In the genomic region with DNA sequence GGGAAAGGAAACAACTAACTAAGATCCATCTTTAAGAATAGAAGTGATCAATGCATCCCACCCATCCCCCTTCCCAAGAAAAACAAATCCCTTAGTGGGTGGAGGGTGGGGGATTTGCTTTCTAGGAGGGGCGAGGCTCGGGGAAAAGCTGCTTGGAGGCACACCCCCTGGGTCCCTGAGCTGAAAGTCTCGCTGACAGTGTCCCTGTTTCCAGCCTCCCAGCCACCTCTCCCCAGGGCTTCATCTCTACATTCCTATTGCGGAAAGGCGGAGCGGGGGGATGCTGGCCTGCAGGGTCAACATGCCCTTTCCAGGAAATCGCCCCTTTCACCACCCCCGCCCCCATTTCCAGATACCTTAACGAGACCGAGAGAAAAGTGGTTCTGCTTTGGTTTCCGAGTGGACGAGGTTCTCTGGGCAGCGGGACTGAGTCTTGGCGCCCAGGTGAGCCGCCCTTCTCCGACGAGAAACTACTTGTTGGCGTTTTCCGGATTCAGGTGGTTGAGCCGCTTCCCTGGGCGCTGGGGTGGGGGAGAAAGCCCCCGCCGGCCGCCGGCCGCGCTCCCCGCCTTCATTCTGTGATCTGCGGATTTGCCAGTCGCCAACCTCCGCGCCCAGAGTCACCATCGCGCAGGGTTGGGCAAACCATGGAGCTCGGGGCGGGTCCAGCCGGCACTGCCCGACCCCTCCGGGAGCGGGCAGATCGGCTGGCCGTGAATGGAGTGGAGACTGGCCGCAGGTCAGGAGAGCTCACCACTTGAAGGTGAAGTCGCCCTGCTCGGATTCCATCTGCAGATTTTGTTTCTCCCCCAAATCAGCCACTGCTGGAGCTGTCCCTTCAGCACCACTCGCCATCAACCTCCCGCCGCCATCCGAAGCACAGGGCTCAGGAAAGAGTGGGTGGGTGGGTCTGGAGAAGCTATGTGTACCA, we compare ENCODE assay signal across 9 cellular contexts. TPM values are rescaled to one million over a fixed set of nuclear protein-coding genes. Genes with fewer than 3 reads are reported as not detected.
DNase-seq lines count a peak whose midpoint lies in the region; ATAC-seq and TF ChIP-seq lines count a peak whose summit lies in the region.
"Had no signal": no experiment of that assay in that cellular context is flagged by ENCODE, and none has a peak within 500 bp of the region (broad histone marks: within the 10 kb centered on the region; RNA-seq: fewer than 3 reads in every experiment).

No MANE protein-coding gene starts in this region.

- H3K4me3 Mint-ChIP-seq in activated T-cell treated with anti-CD3 and anti-CD28 coated beads, Interleukin-2, amount 50 U/mL, for 72 hours: no peak overlapping the region
- no peak overlapping the region for H3K4me3 Mint-ChIP-seq in immature natural killer cell

- ATAC-seq in Right ventricle myocardium inferior: no peak
- peak in 1 of 2 donors; percentile 29 for ATAC-seq in activated T-cell treated with anti-CD3 and anti-CD28 coated beads, Interleukin-2, amount 50 U/mL, for 72 hours (replicated peaks in 1 of 2)
- ATAC-seq in aorta (ENCODE audit: low FRiP score): peak; percentile 38
- no peak for ATAC-seq in HG03135 (IDR thresholded peaks at IDR 0.05; ENCODE audit: unreplicated experiment)

- peaks cover 0 to 9% of the 10 kb centered on the region in 2 donors for H3K9me3 ChIP-seq in right atrium auricular region
- no peaks in the 10 kb centered on the region for H3K9me3 ChIP-seq in aorta (ENCODE audit: control insufficient read depth, low read length)

- H3K27ac Mint-ChIP-seq in activated T-cell treated with anti-CD3 and anti-CD28 coated beads, Interleukin-2, amount 50 U/mL, for 72 hours: no peak overlapping the region
- no peak overlapping the region for H3K27ac Mint-ChIP-seq in immature natural killer cell

- H3K4me1 ChIP-seq in right atrium auricular region (no peaks in the 10 kb centered on the region), aorta (ENCODE audit: control insufficient read depth in 1 of 2, insufficient read depth in 2 of 2, low read length in 2 of 2) (no peaks in the 10 kb centered on the region)

- H3K4me3 ChIP-seq in right atrium auricular region: no peak overlapping the region
- H3K4me3 ChIP-seq in aorta (ENCODE audit: low read length in 2 of 2): no peak overlapping the region

- H3K9me3 Mint-ChIP-seq in activated T-cell treated with anti-CD3 and anti-CD28 coated beads, Interleukin-2, amount 50 U/mL, for 72 hours: peaks cover 0 to 1% of the 10 kb centered on the region in 2 donors
- H3K9me3 Mint-ChIP-seq in immature natural killer cell: peaks cover 6 to 33% (median 20%) of the 10 kb centered on the region in 6 donors

- H3K27me3 ChIP-seq in right atrium auricular region (peaks cover 16 to 22% of the 10 kb centered on the region in 2 donors), aorta (ENCODE audit: control insufficient read depth in 1 of 2, insufficient read depth in 2 of 2, low read length in 1 of 2) (peaks cover 0 to 2% of the 10 kb centered on the region in 2 donors)

- H3K27ac ChIP-seq in right atrium auricular region (no peak overlapping the region), aorta (ENCODE audit: low read depth in 1 of 2, low read length in 2 of 2) (no peak overlapping the region)

- WGBS in aorta, 2 donors: 2% methylated on average over 49 of the region's 49 CpGs

- peaks cover 0 to 8% of the 10 kb centered on the region in 2 donors for H3K36me3 Mint-ChIP-seq in activated T-cell treated with anti-CD3 and anti-CD28 coated beads, Interleukin-2, amount 50 U/mL, for 72 hours (ENCODE audit: insufficient read depth in 2 of 2)
- H3K36me3 Mint-ChIP-seq in immature natural killer cell: peaks cover 0 to 9% (median 0%) of the 10 kb centered on the region in 3 donors

- H3K27me3 Mint-ChIP-seq in activated T-cell treated with anti-CD3 and anti-CD28 coated beads, Interleukin-2, amount 50 U/mL, for 72 hours (ENCODE audit: low read depth): peaks cover 50% of the 10 kb centered on the region
- peaks cover 6 to 24% (median 20%) of the 10 kb centered on the region in 3 donors for H3K27me3 Mint-ChIP-seq in immature natural killer cell (ENCODE audit: low read depth in 3 of 3)

- no peaks in the 10 kb centered on the region for H3K36me3 ChIP-seq in right atrium auricular region
- no peaks in the 10 kb centered on the region for H3K36me3 ChIP-seq in aorta (ENCODE audit: control insufficient read depth in 1 of 2, insufficient read depth in 2 of 2, low read length in 1 of 2)

- no peak for TF ChIP-seq CTCF in right atrium auricular region (IDR thresholded peaks at IDR 0.05)

- intact Hi-C loops in Right ventricle myocardium inferior (cut with DNase I) (no loop called here), aorta (cut with DNase I) (no loop called here)

- H3K4me1 Mint-ChIP-seq in activated T-cell treated with anti-CD3 and anti-CD28 coated beads, Interleukin-2, amount 50 U/mL, for 72 hours (ENCODE audit: low read depth): peaks cover 8% of the 10 kb centered on the region
- H3K4me1 Mint-ChIP-seq in immature natural killer cell: no peaks in the 10 kb centered on the region

- DNase-seq in Right ventricle myocardium inferior (ENCODE audit: missing footprints) (peak; percentile 62), right atrium auricular region (ENCODE audit: low spot score) (no peak), iris pigment epithelial cell (ENCODE audit: low read depth) (peak; percentile 31), aorta (peak; percentile 46 to 66), GM19240 (ENCODE audit: insufficient read length, low spot score) (no peak), immature natural killer cell (no peak)
- peak; percentile 9 to 22 for DNase-seq in activated T-cell treated with anti-CD3 and anti-CD28 coated beads, Interleukin-2, amount 50 U/mL, for 72 hours

RNA-seq across cellular contexts. Expression of a gene that starts 0.5 kb away (rescaled TPM):
- total RNA-seq in Right ventricle myocardium inferior (not detected), right atrium auricular region (not detected), aorta (not detected)
- not detected for total RNA-seq in activated T-cell treated with anti-CD3 and anti-CD28 coated beads, Interleukin-2, amount 50 U/mL, for 72 hours
- polyA plus RNA-seq in aorta (not detected), immature natural killer cell (not detected)
- total RNA-seq: T-helper 2 cell treated with Interferon-gamma antibody and Interleukin-4, amounts not matched to agents 100 ng/mL and 5 ng/mL, for 36 hours had no signal

Comparison
In these comparisons a context has a peak if more than half of its experiments do, and no peak if none do; other contexts are left out.
1. DNase-seq: peak in Right ventricle myocardium inferior (single experiment), activated T-cell treated with anti-CD3 and anti-CD28 coated beads, Interleukin-2, amount 50 U/mL, for 72 hours (2 of 2), iris pigment epithelial cell (single experiment) and aorta (2 of 2); none in right atrium auricular region (single experiment), GM19240 (single experiment) and immature natural killer cell (0 of 3).